ENCODE assay signal across 22 cellular contexts in the genomic region with DNA sequence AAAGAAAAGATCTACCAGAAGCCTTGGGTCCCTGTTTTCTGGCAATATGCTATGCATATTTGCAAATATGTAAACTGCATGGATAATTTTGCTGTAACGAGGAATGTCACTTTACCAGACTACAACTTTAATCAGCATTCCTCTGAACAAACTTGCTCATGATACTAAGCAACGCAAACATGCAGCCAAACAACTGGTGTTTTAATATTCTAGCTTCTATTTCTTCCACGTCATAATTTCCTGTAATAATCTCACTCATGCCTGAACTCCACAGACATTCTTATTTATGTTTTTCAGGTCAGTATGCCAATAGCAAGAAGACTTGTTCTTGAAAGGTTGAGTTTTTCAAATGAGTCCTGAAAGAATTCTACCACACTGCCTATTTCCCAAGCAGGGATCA.
"Had no signal": no experiment of that assay in that cellular context is flagged by ENCODE, and none has a peak within 500 bp of the region (broad histone marks: within the 10 kb centered on the region; RNA-seq: fewer than 3 reads in every experiment).

No MANE protein-coding gene starts in this region.

- H3K27ac ChIP-seq: brain microvascular endothelial cell had no signal

- H3K36me3 ChIP-seq: brain microvascular endothelial cell had no signal

- H3K27me3 ChIP-seq: brain microvascular endothelial cell had no signal

- ATAC-seq: activated CD8-positive, alpha-beta memory T cell treated with anti-CD3 and anti-CD28 coated beads, Interleukin-2, amount 10 ng/mL, durations not matched to agents 7 days and 5 days; activated naive CD4-positive, alpha-beta T cell treated with anti-CD3 and anti-CD28 coated beads, Interleukin-2, amount 50 U/mL, for 72 hours; T-helper 17 cell; WTC11 had no signal

- DNase-seq: activated CD4-positive, alpha-beta T cell treated with anti-CD3 and anti-CD28 coated beads for 48 hours; activated CD4-positive, alpha-beta T cell treated with anti-CD3 and anti-CD28 coated beads, Interleukin-2, amount 50 U/mL, for 4 hours; activated CD4-positive, CD25-positive, alpha-beta regulatory T cell treated with anti-CD3 and anti-CD28 coated beads, Interleukin-2, amount 50 U/mL, for 72 hours; activated CD8-positive, alpha-beta memory T cell treated with anti-CD3 and anti-CD28 coated beads, Interleukin-2, amount 10 ng/mL, durations not matched to agents 7 days and 5 days; activated effector memory CD4-positive, alpha-beta T cell treated with anti-CD3 and anti-CD28 coated beads, Interleukin-2, amount 50 U/mL, for 16 hours; activated naive CD4-positive, alpha-beta T cell treated with Interleukin-2 at 50 U/mL for 16 hours; activated T-cell treated with anti-CD3 and anti-CD28 coated beads, Interleukin-2, amount 50 U/mL, for 24 hours; brain microvascular endothelial cell; KG1; NCI-H1092; NCI-H1417; NCI-H1930; NCI-H2107; NCI-H2171 treated with DMSO at 0.1 percent for 48 hours; NCI-H226; NCI-H526 treated with DMSO at 0.1 percent for 48 hours; NCI-H82; SIG-M5; T-helper 17 cell; T-helper 9 cell had no signal
